23 cellular contexts compared by ENCODE assay signal in genomic region chr14:106062502-106063272, GRCh38.
DNase-seq lines count a peak whose midpoint lies in the region; ATAC-seq and TF ChIP-seq lines count a peak whose summit lies in the region.
"Had no signal": no experiment of that assay in that cellular context is flagged by ENCODE, and none has a peak within 500 bp of the region (broad histone marks: within the 10 kb centered on the region; RNA-seq: fewer than 3 reads in every experiment).

No MANE protein-coding gene starts in this region.

- H3K79me2 ChIP-seq in DND-41 (ENCODE audit: insufficient read depth, low read length) (no peaks in the 10 kb centered on the region), Loucy (ENCODE audit: insufficient read depth, low read length) (no peaks in the 10 kb centered on the region)
- H3K79me2 ChIP-seq: hepatocyte had no signal

- no peaks in the 10 kb centered on the region for H3K9me3 Mint-ChIP-seq in activated T-helper 17 cell treated with anti-CD3 and anti-CD28 coated beads, Interleukin-2, amount 50 U/mL, for 72 hours
- peaks cover 70% of the 10 kb centered on the region for H3K9me3 Mint-ChIP-seq in progenitor cell of endocrine pancreas (ENCODE audit: low read depth)
- H3K9me3 Mint-ChIP-seq: naive thymus-derived CD8-positive, alpha-beta T cell had no signal

- TF ChIP-seq CTCF in DND-41 (IDR thresholded peaks at IDR 0.05; ENCODE audit: borderline replicate concordance, extremely low read depth, low read length, poor library complexity, severe bottlenecking) (peak; percentile 52), Loucy (conservative IDR thresholded peaks at IDR 0.05; ENCODE audit: low read length) (no peak), progenitor cell of endocrine pancreas (IDR thresholded peaks at IDR 0.05; ENCODE audit: unreplicated experiment) (no peak)

- H3K27me3 Mint-ChIP-seq in activated T-helper 17 cell treated with anti-CD3 and anti-CD28 coated beads, Interleukin-2, amount 50 U/mL, for 72 hours, result peaks cover 26% of the 10 kb centered on the region
- no peaks in the 10 kb centered on the region for H3K27me3 Mint-ChIP-seq in progenitor cell of endocrine pancreas

- H3K9ac ChIP-seq in BLaER1 (no peak overlapping the region), DND-41 (ENCODE audit: low read depth, low read length) (peak overlapping the region; percentile 73), Loucy (ENCODE audit: low read depth, low read length, poor library complexity, severe bottlenecking) (peak overlapping the region; percentile 66)

- peak overlapping the region; percentile 59 for H3K4me2 ChIP-seq in BLaER1
- peak overlapping the region; percentile 60 for H3K4me2 ChIP-seq in DND-41 (ENCODE audit: insufficient read depth, low read length)
- peak overlapping the region; percentile 64 for H3K4me2 ChIP-seq in Loucy (ENCODE audit: low read depth, low read length, poor library complexity, severe bottlenecking)
- H3K4me2 ChIP-seq: hepatocyte had no signal

- H2AFZ ChIP-seq in DND-41 (ENCODE audit: low read depth, low read length), result no peak overlapping the region
- peak overlapping the region; percentile 64; the same call in 1 of the 2 replicates for H2AFZ ChIP-seq in Loucy (ENCODE audit: low read length)
- H2AFZ ChIP-seq: hepatocyte had no signal

- H3K9me2 ChIP-seq in Loucy (replicated peaks; ENCODE audit: low read depth, low read length), result no peaks in the 10 kb centered on the region

- no peaks in the 10 kb centered on the region for H3F3A ChIP-seq in Loucy (ENCODE audit: low read depth)

- H4K20me1 ChIP-seq in BLaER1, result no peaks in the 10 kb centered on the region
- no peaks in the 10 kb centered on the region for H4K20me1 ChIP-seq in DND-41 (ENCODE audit: insufficient read depth, low read length)
- H4K20me1 ChIP-seq in Loucy (ENCODE audit: insufficient read depth, low read length, poor library complexity, severe bottlenecking), result no peaks in the 10 kb centered on the region

- no peak overlapping the region for H3K4me3 Mint-ChIP-seq in activated T-helper 17 cell treated with anti-CD3 and anti-CD28 coated beads, Interleukin-2, amount 50 U/mL, for 72 hours
- H3K4me3 Mint-ChIP-seq in progenitor cell of endocrine pancreas (ENCODE audit: low read depth), result no peak overlapping the region
- H3K4me3 Mint-ChIP-seq: activated CD8-positive, alpha-beta memory T cell treated with anti-CD3 and anti-CD28 coated beads, Interleukin-2, amount 10 ng/mL, durations not matched to agents 7 days and 5 days; mesothelial cell of epicardium had no signal

- H3K36me3 Mint-ChIP-seq in activated T-helper 17 cell treated with anti-CD3 and anti-CD28 coated beads, Interleukin-2, amount 50 U/mL, for 72 hours (ENCODE audit: low read depth), result no peaks in the 10 kb centered on the region
- peaks cover 3% of the 10 kb centered on the region for H3K36me3 Mint-ChIP-seq in progenitor cell of endocrine pancreas (ENCODE audit: insufficient read depth)
- H3K36me3 Mint-ChIP-seq: activated CD8-positive, alpha-beta memory T cell treated with anti-CD3 and anti-CD28 coated beads, Interleukin-2, amount 10 ng/mL, durations not matched to agents 7 days and 5 days; naive thymus-derived CD8-positive, alpha-beta T cell had no signal

- H3K9me3 ChIP-seq in BLaER1 (no peaks in the 10 kb centered on the region), DND-41 (ENCODE audit: insufficient read depth, low read length, severe bottlenecking) (no peaks in the 10 kb centered on the region), Loucy (ENCODE audit: insufficient read depth, low read depth, low read length) (no peaks in the 10 kb centered on the region)
- H3K9me3 ChIP-seq: breast epithelium, gastrocnemius medialis, psoas muscle, sigmoid colon, tibial nerve had no signal

- ATAC-seq in DND-41 (ENCODE audit: insufficient read depth, low read depth) (peak; percentile 83), GM18909 (IDR thresholded peaks at IDR 0.05; ENCODE audit: poor library complexity, unreplicated experiment) (no peak), GM21723 (IDR thresholded peaks at IDR 0.05; ENCODE audit: unreplicated experiment) (no peak)
- no peak for ATAC-seq in activated T-helper 17 cell treated with anti-CD3 and anti-CD28 coated beads, Interleukin-2, amount 50 U/mL, for 72 hours (replicated peaks)
- ATAC-seq: gastrocnemius medialis, GM12878, psoas muscle had no signal

- DNase-seq in DND-41, result peak; percentile 90
- DNase-seq in progenitor cell of endocrine pancreas (ENCODE audit: low spot score, unreplicated experiment), result no peak
- DNase-seq: EL, gastrocnemius medialis, kidney glomerular epithelial cell, NCI-H524 treated with DMSO at 0.1 percent for 48 hours, occipital lobe, psoas muscle, sigmoid colon had no signal

- no peaks in the 10 kb centered on the region for H3K36me3 ChIP-seq in BLaER1
- no peaks in the 10 kb centered on the region for H3K36me3 ChIP-seq in DND-41 (ENCODE audit: insufficient read depth, low read length)
- no peaks in the 10 kb centered on the region for H3K36me3 ChIP-seq in Loucy (ENCODE audit: insufficient read depth, low read length)
- H3K36me3 ChIP-seq: breast epithelium, gastrocnemius medialis, sigmoid colon, tibial nerve had no signal

- H3K4me1 Mint-ChIP-seq in activated T-helper 17 cell treated with anti-CD3 and anti-CD28 coated beads, Interleukin-2, amount 50 U/mL, for 72 hours, result peaks cover 9% of the 10 kb centered on the region
- no peaks in the 10 kb centered on the region for H3K4me1 Mint-ChIP-seq in progenitor cell of endocrine pancreas (ENCODE audit: low read depth)
- H3K4me1 Mint-ChIP-seq: mesothelial cell of epicardium had no signal

- H3K27me3 ChIP-seq in BLaER1 (no peaks in the 10 kb centered on the region), DND-41 (ENCODE audit: insufficient read depth, low read length, poor library complexity) (no peaks in the 10 kb centered on the region), Loucy (ENCODE audit: insufficient read depth, low read length, poor library complexity, severe bottlenecking) (no peaks in the 10 kb centered on the region)
- H3K27me3 ChIP-seq: hepatocyte, tibial nerve had no signal

- H3K4me3 ChIP-seq in BLaER1, result no peak overlapping the region
- peak overlapping the region in 1 of 2 experiments; percentile 43; a peak in 2 of 4 replicates for H3K4me3 ChIP-seq in DND-41 (ENCODE audit: low read depth in 1 of 2, low read length in 2 of 2)
- H3K4me3 ChIP-seq in Loucy (ENCODE audit: low read length, poor library complexity, severe bottlenecking), result peak overlapping the region; percentile 46
- H3K4me3 ChIP-seq: breast epithelium, gastrocnemius medialis, GM12878, hepatocyte, psoas muscle, sigmoid colon, SK-N-MC, tibial nerve had no signal

- peak overlapping the region; percentile 17 for H3K27ac Mint-ChIP-seq in activated T-helper 17 cell treated with anti-CD3 and anti-CD28 coated beads, Interleukin-2, amount 50 U/mL, for 72 hours
- H3K27ac Mint-ChIP-seq in progenitor cell of endocrine pancreas, result no peak overlapping the region
- H3K27ac Mint-ChIP-seq: activated CD8-positive, alpha-beta memory T cell treated with anti-CD3 and anti-CD28 coated beads, Interleukin-2, amount 10 ng/mL, durations not matched to agents 7 days and 5 days; mesothelial cell of epicardium had no signal

- peaks cover 53% of the 10 kb centered on the region for H3K4me1 ChIP-seq in BLaER1
- H3K4me1 ChIP-seq in DND-41 (ENCODE audit: insufficient read depth, low read length), result peaks cover 87% of the 10 kb centered on the region
- H3K4me1 ChIP-seq in Loucy (ENCODE audit: insufficient read depth, low read length, poor library complexity, severe bottlenecking), result peaks cover 67% of the 10 kb centered on the region
- H3K4me1 ChIP-seq: breast epithelium, gastrocnemius medialis, psoas muscle, sigmoid colon, tibial nerve had no signal

- no peak overlapping the region for H3K27ac ChIP-seq in BLaER1
- H3K27ac ChIP-seq in DND-41 (ENCODE audit: low read length), result peak overlapping the region; percentile 95
- H3K27ac ChIP-seq: breast epithelium, C4-2B, gastrocnemius medialis, hepatocyte, psoas muscle, sigmoid colon, SK-N-MC, tibial nerve had no signal
